Comparison of ENCODE assay signal across 23 cellular contexts in genomic region chr10:640673-641045, GRCh38.
"Had no signal": no experiment of that assay in that cellular context is flagged by ENCODE, and none has a peak within 500 bp of the region (broad histone marks: within the 10 kb centered on the region; RNA-seq: fewer than 3 reads in every experiment).

No MANE protein-coding gene starts in this region.

- H3K9ac ChIP-seq: neural progenitor cell had no signal

- H3K36me3 ChIP-seq: neural progenitor cell, ovary, prostate gland, spleen, thyroid gland, upper lobe of left lung, vagina had no signal

- H3K27me3 ChIP-seq: neural progenitor cell, ovary, testis, thyroid gland, transverse colon, upper lobe of left lung, vagina had no signal

- H3K4me1 ChIP-seq: prostate gland, spleen, testis, upper lobe of left lung had no signal

- H3K4me2 ChIP-seq: neural progenitor cell had no signal

- DNase-seq: hypothalamus; islet precursor cell; left ventricle myocardium inferior; naive B cell; natural killer cell; nephron progenitor cell; retina; small intestine; stimulated activated CD4-positive, alpha-beta T cell treated with anti-CD3 and anti-CD28 coated beads, Interleukin-4, amount 100 ng/mL, for 24 hours; stimulated activated naive CD4-positive, alpha-beta T cell treated with Interleukin-2 at 50 U/mL for 16 hours; stimulated activated naive CD8-positive, alpha-beta T cell treated with anti-CD3 and anti-CD28 coated beads, Interleukin-15, amount 100 ng/mL, for 72 hours; substantia nigra; testis; transverse colon had no signal

- ATAC-seq: natural killer cell, right cardiac atrium, sciatic nerve had no signal

- H2AFZ ChIP-seq: neural progenitor cell had no signal

- H3K27ac ChIP-seq: left ventricle myocardium inferior, neural progenitor cell, ovary, prostate gland, spleen, testis, thyroid gland, upper lobe of left lung, vagina had no signal

- H3K9me3 ChIP-seq: prostate gland, testis, thyroid gland, vagina had no signal

- H3K4me3 ChIP-seq: left ventricle myocardium inferior, neural progenitor cell, ovary, prostate gland, spleen, thyroid gland, transverse colon, upper lobe of left lung, vagina had no signal
